ENCODE assay signal across 24 cellular contexts in genomic region chr5:85910335-85910734, GRCh38.
"Had no signal": no experiment of that assay in that cellular context is flagged by ENCODE, and none has a peak within 500 bp of the region (broad histone marks: within the 10 kb centered on the region; RNA-seq: fewer than 3 reads in every experiment).

No MANE protein-coding gene starts in this region.

- H3K4me2 ChIP-seq: hepatocyte, neural progenitor cell had no signal

- ATAC-seq: effector memory CD8-positive, alpha-beta T cell; gastroesophageal sphincter; heart left ventricle; left cardiac atrium; left lung; mucosa of descending colon; sciatic nerve; stimulated activated naive B cell treated with anti-CD40 and anti-IgM and Interleukin-4, amounts not matched to agents 10 μg/mL and 1 μg/mL and 100 μg/mL, for 72 hours had no signal

- H3K36me3 Mint-ChIP-seq: mesothelial cell of epicardium; naive B cell; neural progenitor cell; stimulated activated naive B cell treated with anti-CD40 and anti-IgM and Interleukin-4, amounts not matched to agents 10 μg/mL and 1 μg/mL and 100 μg/mL, for 72 hours had no signal

- DNase-seq: cortex of kidney; effector memory CD8-positive, alpha-beta T cell; foreskin fibroblast; heart left ventricle; left cardiac atrium; left lung; mesenchymal stem cell; mucosa of descending colon; naive B cell; stimulated activated CD4-positive, alpha-beta T cell treated with anti-CD3 and anti-CD28 coated beads, Interleukin-4, amount 100 ng/mL, for 4 hours; stimulated activated naive B cell treated with anti-CD40 and anti-IgM and Interleukin-4, amounts not matched to agents 10 μg/mL and 1 μg/mL and 100 μg/mL, for 72 hours; transverse colon; upper lobe of right lung; uterus had no signal

- H3K4me1 ChIP-seq: gastroesophageal sphincter, heart left ventricle, left lung, neural progenitor cell, prostate gland, right atrium auricular region, suprapubic skin, transverse colon, upper lobe of right lung, uterus had no signal

- H3K79me2 ChIP-seq: hepatocyte had no signal

- H3K36me3 ChIP-seq: gastroesophageal sphincter, heart left ventricle, left lung, neural progenitor cell, prostate gland, right atrium auricular region, suprapubic skin, transverse colon, upper lobe of right lung had no signal

- H2AFZ ChIP-seq: hepatocyte, neural progenitor cell had no signal

- H3K9me3 ChIP-seq: gastroesophageal sphincter, left lung, mucosa of descending colon, prostate gland, right atrium auricular region, suprapubic skin, transverse colon, upper lobe of right lung, uterus had no signal

- H3K27ac Mint-ChIP-seq: effector memory CD8-positive, alpha-beta T cell; mesothelial cell of epicardium; nephron; neural progenitor cell; stimulated activated naive B cell treated with anti-CD40 and anti-IgM and Interleukin-4, amounts not matched to agents 10 μg/mL and 1 μg/mL and 100 μg/mL, for 72 hours; stimulated activated naive CD8-positive, alpha-beta T cell treated with anti-CD3 and anti-CD28 coated beads, Interleukin-15, Interleukin-2, amounts not matched to agents 100 ng/mL and 50 ng/mL, for 24 hours had no signal

- H3K27me3 ChIP-seq: gastroesophageal sphincter, heart left ventricle, hepatocyte, left lung, neural progenitor cell, right atrium auricular region, suprapubic skin, transverse colon, upper lobe of right lung, uterus had no signal

- H3K4me3 ChIP-seq: gastroesophageal sphincter, heart left ventricle, hepatocyte, left lung, mucosa of descending colon, neural progenitor cell, prostate gland, right atrium auricular region, suprapubic skin, transverse colon, upper lobe of right lung, uterus had no signal

- H3K27ac ChIP-seq: gastroesophageal sphincter, heart left ventricle, hepatocyte, left lung, neural progenitor cell, prostate gland, right atrium auricular region, suprapubic skin, transverse colon, upper lobe of right lung, uterus had no signal

- H3K9me3 Mint-ChIP-seq: nephron, neural progenitor cell had no signal

- H3K4me3 Mint-ChIP-seq: effector memory CD8-positive, alpha-beta T cell; mesothelial cell of epicardium; naive B cell; nephron; neural progenitor cell; stimulated activated naive B cell treated with anti-CD40 and anti-IgM and Interleukin-4, amounts not matched to agents 10 μg/mL and 1 μg/mL and 100 μg/mL, for 72 hours; stimulated activated naive CD8-positive, alpha-beta T cell treated with anti-CD3 and anti-CD28 coated beads, Interleukin-15, Interleukin-2, amounts not matched to agents 100 ng/mL and 50 ng/mL, for 24 hours had no signal

- H3K4me1 Mint-ChIP-seq: naive B cell; nephron; neural progenitor cell; stimulated activated naive B cell treated with anti-CD40 and anti-IgM and Interleukin-4, amounts not matched to agents 10 μg/mL and 1 μg/mL and 100 μg/mL, for 72 hours had no signal
